In genomic region chr2:29014811-29015414, GRCh38 we compare ENCODE assay signal across 9 cellular contexts. TPM values are rescaled to one million over a fixed set of nuclear protein-coding genes. Genes with fewer than 3 reads are reported as not detected.
DNase-seq lines count a peak whose midpoint lies in the region; ATAC-seq and TF ChIP-seq lines count a peak whose summit lies in the region.
"Had no signal": no experiment of that assay in that cellular context is flagged by ENCODE, and none has a peak within 500 bp of the region (broad histone marks: within the 10 kb centered on the region; RNA-seq: fewer than 3 reads in every experiment).

No MANE protein-coding gene starts in this region.

- H3K27me3 Mint-ChIP-seq in MCF 10A (ENCODE audit: insufficient read depth, unreplicated experiment): no peaks in the 10 kb centered on the region
- peaks cover 2% of the 10 kb centered on the region for H3K27me3 Mint-ChIP-seq in chondrocyte (ENCODE audit: low read depth)

- TF ChIP-seq POLR2A in breast epithelium (IDR thresholded peaks at IDR 0.05): no peak
- TF ChIP-seq POLR2A in gastrocnemius medialis (IDR thresholded peaks at IDR 0.05): peak; percentile 12 to 47
- TF ChIP-seq POLR2A in GM18505 (IDR thresholded peaks at IDR 0.05; ENCODE audit: borderline replicate concordance, extremely low read depth, insufficient read depth, insufficient read length): no peak

- ATAC-seq in gastrocnemius medialis (peak; percentile 9 to 20), HG02678 (IDR thresholded peaks at IDR 0.05; ENCODE audit: unreplicated experiment) (no peak), GM18505 (IDR thresholded peaks at IDR 0.05; ENCODE audit: unreplicated experiment) (no peak)

- in situ Hi-C loops in gastrocnemius medialis (cut with MboI; ENCODE audit: low sequenced_read_pairs in 4 of 4): loop anchor here in 3 of 4 donors (5.0 to 10.0 kb wide), 3 partner anchors 58 to 100 kb away; partner anchors contain the start of gene CLIP4 (in 1 of the 3)

- H3K36me3 Mint-ChIP-seq in MCF 10A (ENCODE audit: insufficient read depth, unreplicated experiment) (no peaks in the 10 kb centered on the region), chondrocyte (ENCODE audit: low read depth) (no peaks in the 10 kb centered on the region)

- H3K36me3 ChIP-seq in breast epithelium: no peaks in the 10 kb centered on the region
- H3K36me3 ChIP-seq in gastrocnemius medialis: peaks cover 0 to 7% of the 10 kb centered on the region in 2 donors
- H3K36me3 ChIP-seq: adrenal gland had no signal

- H3K4me1 Mint-ChIP-seq in MCF 10A (ENCODE audit: insufficient read depth, unreplicated experiment): no peaks in the 10 kb centered on the region
- peaks cover 45% of the 10 kb centered on the region for H3K4me1 Mint-ChIP-seq in chondrocyte (ENCODE audit: low read depth)

- H3K4me3 Mint-ChIP-seq in MCF 10A (ENCODE audit: unreplicated experiment) (no peak overlapping the region), chondrocyte (ENCODE audit: unreplicated experiment) (no peak overlapping the region)

- no peaks in the 10 kb centered on the region for H3K27me3 ChIP-seq in breast epithelium
- no peaks in the 10 kb centered on the region for H3K27me3 ChIP-seq in gastrocnemius medialis
- H3K27me3 ChIP-seq: adrenal gland had no signal

- H3K27ac ChIP-seq in breast epithelium (peak overlapping the region in 1 of 2 donors; percentile 55), gastrocnemius medialis (peak overlapping the region; percentile 93 to 99 (median 96))

- intact Hi-C loops in MCF 10A (cut with micrococcal nuclease): no loop called here
- intact Hi-C loops in breast epithelium (cut with DNase I; ENCODE audit: low total_unique reads): no loop called here
- intact Hi-C loops in gastrocnemius medialis (cut with DNase I; ENCODE audit: low total_unique reads): loop anchor here (5.0 kb wide), 4 partner anchors 118 to 433 kb away; partner anchors contain the start of gene TRMT61B

- POLR2A ChIA-PET in MCF 10A (lab: Yijun Ruan, JAX): no interaction called here

- CTCF ChIA-PET in MCF 10A (lab: Yijun Ruan, JAX): no interaction called here

- DNase-seq in MCF 10A (ENCODE audit: unreplicated experiment) (peak; percentile 33), breast epithelium (ENCODE audit: low spot score in 2 of 2) (no peak), chondrocyte (ENCODE audit: low spot score) (no peak), gastrocnemius medialis (peak; percentile 71 to 88), NCI-H1436 (lab: John Stamatoyannopoulos, UW) (no peak)
- DNase-seq in activated CD4-positive, CD25-positive, alpha-beta regulatory T cell (lab: John Stamatoyannopoulos, UW): peak in 3 of 4 experiments; percentile 31 to 56 (median 50)

- H3K4me1 ChIP-seq in breast epithelium: peaks cover 0 to 7% of the 10 kb centered on the region in 2 donors
- peaks cover 66 to 69% of the 10 kb centered on the region in 2 donors for H3K4me1 ChIP-seq in gastrocnemius medialis

- H3K27ac Mint-ChIP-seq in MCF 10A (ENCODE audit: low read depth, unreplicated experiment) (no peak overlapping the region), chondrocyte (ENCODE audit: unreplicated experiment) (no peak overlapping the region)

- BruUV-seq in MCF 10A (replicated peaks; lab: Mats Ljungman, UMichigan): no TSS peak

- H3K9me3 ChIP-seq in breast epithelium (no peaks in the 10 kb centered on the region), gastrocnemius medialis (no peaks in the 10 kb centered on the region)
- H3K9me3 ChIP-seq: adrenal gland had no signal

- no peak for TF ChIP-seq CTCF in MCF 10A (IDR thresholded peaks at IDR 0.05; ENCODE audit: unreplicated experiment)
- TF ChIP-seq CTCF in breast epithelium (IDR thresholded peaks at IDR 0.05): no peak
- peak; percentile 57 for TF ChIP-seq CTCF in chondrocyte (IDR thresholded peaks at IDR 0.05)
- TF ChIP-seq CTCF in gastrocnemius medialis (IDR thresholded peaks at IDR 0.05 in 4 of 5, conservative IDR thresholded peaks at IDR 0.05 in 1 of 5): no peak

- H3K9me3 Mint-ChIP-seq in MCF 10A (ENCODE audit: unreplicated experiment) (no peaks in the 10 kb centered on the region), chondrocyte (ENCODE audit: low read depth) (no peaks in the 10 kb centered on the region)

- H3K4me3 ChIP-seq in breast epithelium (no peak overlapping the region), gastrocnemius medialis (peak overlapping the region; percentile 10 to 57 (median 48))
- H3K4me3 ChIP-seq: adrenal gland had no signal

RNA-seq across cellular contexts. Expression of gene TOGARAM2, which starts 33.8 kb away (rescaled TPM):
- total RNA-seq in MCF 10A (2022) (0.16 TPM in 1 of 2 replicates, not detected in the other), breast epithelium (1 to 10 TPM in 1 of 3 donors, under 1 TPM in 2; 0.15 to 2.7 (median 0.33) TPM), chondrocyte (0.07 to 0.72 TPM (median 0.49 TPM) in 3 replicates), gastrocnemius medialis (10 to 100 TPM in 3 of 4 donors, 1 to 10 TPM in 1; 6.4 to 64.4 (median 24.3) TPM)

RNA-seq across cellular contexts. Expression of gene PCARE, which starts 59.4 kb away (rescaled TPM):
- total RNA-seq in MCF 10A (2022): not detected in 2 replicates
- not detected for total RNA-seq in breast epithelium
- not detected in 3 replicates for total RNA-seq in chondrocyte
- total RNA-seq in gastrocnemius medialis: 1 to 10 TPM in 1 of 4 donors, under 1 TPM in 2, not detected in 1; 0.03 to 1.3 (median 0.36) TPM

Comparison
In these comparisons a context has a peak if more than half of its experiments do, and no peak if none do; other contexts are left out.
1. DNase-seq: peak in MCF 10A (single experiment), activated CD4-positive, CD25-positive, alpha-beta regulatory T cell (3 of 4) and gastrocnemius medialis (2 of 2); none in breast epithelium (0 of 2), chondrocyte (single experiment) and NCI-H1436 (single experiment).
2. H3K4me3 ChIP-seq: peak in gastrocnemius medialis (4 of 4); none in breast epithelium (0 of 3).
3. POLR2A ChIP-seq: peak in gastrocnemius medialis (2 of 2); none in breast epithelium (single experiment) and GM18505 (single experiment).
4. ATAC-seq: peak in gastrocnemius medialis (2 of 2); none in HG02678 (single experiment) and GM18505 (single experiment).